ENCODE assay signal across 7 cellular contexts in genomic region chr15:98866503-98866902, GRCh38.
DNase-seq lines count a peak whose midpoint lies in the region; ATAC-seq and TF ChIP-seq lines count a peak whose summit lies in the region.

No MANE protein-coding gene starts in this region.

- TF ChIP-seq CTCF in fibroblast of mammary gland (conservative IDR thresholded peaks at IDR 0.05; ENCODE audit: control insufficient read depth, insufficient read depth, low read depth, low read length), result no peak

- H3K9me2 ChIP-seq in GM23248 (ENCODE audit: insufficient read depth), result no peaks in the 10 kb centered on the region

- H3K27ac ChIP-seq in GM23248 (peak overlapping the region; percentile 66), SJSA1 (peak overlapping the region; percentile 75)

- H3K36me3 ChIP-seq in GM23248 (ENCODE audit: low read depth) (no peaks in the 10 kb centered on the region), SJSA1 (no peaks in the 10 kb centered on the region)

- peaks cover 24% of the 10 kb centered on the region for H3F3A ChIP-seq in GM23248 (ENCODE audit: insufficient read depth)

- H3K9me3 ChIP-seq in GM23248 (ENCODE audit: low read depth) (no peaks in the 10 kb centered on the region), SJSA1 (replicated peaks) (no peaks in the 10 kb centered on the region)

- H4K20me1 ChIP-seq in GM23248 (ENCODE audit: insufficient read depth), result no peaks in the 10 kb centered on the region

- peaks cover 100% of the 10 kb centered on the region for H3K79me2 ChIP-seq in GM23248 (ENCODE audit: insufficient read depth)

- no peak for ATAC-seq in HG03520 (IDR thresholded peaks at IDR 0.05; ENCODE audit: unreplicated experiment)

- in situ Hi-C loops in GM23248 (cut with MboI), result no loop called here

- H3K27me3 ChIP-seq in GM23248 (replicated peaks; ENCODE audit: insufficient read depth) (no peaks in the 10 kb centered on the region), SJSA1 (replicated peaks) (no peaks in the 10 kb centered on the region)

- H3K4me3 ChIP-seq in GM23248 (peak overlapping the region; percentile 47), SJSA1 (peak overlapping the region; percentile 23), fibroblast of mammary gland (ENCODE audit: control insufficient read depth, low read depth, low read length) (peak overlapping the region; percentile 57)

- H2AFZ ChIP-seq in GM23248, result 0 out of 2 replicates have a peak overlapping the region, but pooled peaks have one; percentile 30

- peaks cover 12% of the 10 kb centered on the region for H3K4me1 ChIP-seq in GM23248 (ENCODE audit: insufficient read depth)
- peaks cover 20% of the 10 kb centered on the region for H3K4me1 ChIP-seq in SJSA1 (replicated peaks)

- peak; percentile 73 for DNase-seq in GM23248
- peak in 1 of 2 experiments; percentile 56 for DNase-seq in SJSA1 (ENCODE audit: low read depth in 1 of 2, low spot score in 2 of 2)
- peak; percentile 88 for DNase-seq in fibroblast of mammary gland (ENCODE audit: low read depth)
- peak; percentile 27 for DNase-seq in pulmonary artery endothelial cell (ENCODE audit: low read depth, low spot score)
- DNase-seq in stimulated activated CD4-positive, alpha-beta T cell treated with anti-CD3 and anti-CD28 coated beads, Interleukin-4, amount 100 ng/mL, for 4 hours, result no peak
- DNase-seq in NCI-H2196 (lab: John Stamatoyannopoulos, UW; ENCODE audit: unreplicated experiment), result no peak

- H3K9ac ChIP-seq in GM23248, result peak overlapping the region; percentile 43

- 40 to 43% methylated on average over 11 of the region's 11 CpGs for WGBS in GM23248 (ENCODE audit: low coverage in 1 of 2, low lambda C conversion rate in 2 of 2, missing lambda C conversion rate in 2 of 2), 2 experiments

- peak overlapping the region; percentile 17 for H3K4me2 ChIP-seq in GM23248 (ENCODE audit: unreplicated experiment)

Comparison
In these comparisons a context has a peak if more than half of its experiments do, and no peak if none do; other contexts are left out.
1. DNase-seq: peak in GM23248 (single experiment), fibroblast of mammary gland (single experiment) and pulmonary artery endothelial cell (single experiment); none in stimulated activated CD4-positive, alpha-beta T cell treated with anti-CD3 and anti-CD28 coated beads, Interleukin-4, amount 100 ng/mL, for 4 hours (0 of 2) and NCI-H2196 (single experiment).
2. Peak in every context shown above with its lines, with median percentiles within 50 percentile points of each other: H3K4me3 ChIP-seq.